Comparison of ENCODE assay signal across 1 cellular context in genomic region chr7:100673942-100674431, GRCh38.
TF ChIP-seq lines count a peak whose summit lies in the region.

No MANE protein-coding gene starts in this region.

TF ChIP-seq in SK-N-SH, 30 proteins besides CTCF, POLR2A, EP300 and RAD21 (continued from another document):
- 0 out of 2 replicates have a peak, but pooled peaks have one; percentile 9 for TF ChIP-seq SIN3A (IDR thresholded peaks at IDR 0.05; ENCODE audit: borderline replicate concordance, low read depth, low read length)
- peak; percentile 37; the same call in 1 of the 2 replicates for TF ChIP-seq GABPA (IDR thresholded peaks at IDR 0.05; ENCODE audit: low read depth)
